29 cellular contexts compared by ENCODE assay signal in genomic region chr21:16768096-16768495, GRCh38.
"Had no signal": no experiment of that assay in that cellular context is flagged by ENCODE, and none has a peak within 500 bp of the region (broad histone marks: within the 10 kb centered on the region; RNA-seq: fewer than 3 reads in every experiment).

No MANE protein-coding gene starts in this region.

- H3K4me1 ChIP-seq: ascending aorta had no signal

- H3K36me3 ChIP-seq: ascending aorta had no signal

- DNase-seq: activated CD4-positive, alpha-beta T cell treated with anti-CD3 and anti-CD28 coated beads, Interleukin-2, amount 10 ng/mL, durations not matched to agents 7 days and 5 days; activated CD4-positive, alpha-beta T cell treated with anti-CD3 and anti-CD28 coated beads, Interleukin-2, amount 50 U/mL, for 48 hours; activated CD8-positive, alpha-beta T cell treated with anti-CD3 and anti-CD28 coated beads, Interleukin-2, amount 10 ng/mL, durations not matched to agents 7 days and 5 days; activated gamma-delta T cell; activated naive CD4-positive, alpha-beta T cell treated with Interleukin-2 at 50 U/mL for 16 hours; activated naive CD8-positive, alpha-beta T cell treated with anti-CD3 and anti-CD28 coated beads, Interleukin-2, amount 10 ng/mL, durations not matched to agents 7 days and 5 days; activated T-cell treated with anti-CD3 and anti-CD28 coated beads, Interleukin-2, amount 50 U/mL, for 24 hours; amygdala; caudate nucleus; cerebellar nuclear complex; KG1; NCI-H1048; NCI-H1105 treated with DMSO at 0.1 percent for 48 hours; NCI-H1436; NCI-H1694; NCI-H1930; NCI-H345; NCI-H524 treated with DMSO at 0.1 percent for 48 hours; NCI-H748 treated with DMSO at 0.1 percent for 48 hours; NK-92 treated with Interleukin-12 subunit alpha and Interleukin-12 subunit beta, amount 100 ng/mL, for 24 hours; PC-9; Right ventricle myocardium superior; SK-N-SH had no signal

- H2AFZ ChIP-seq: PC-9 had no signal

- H3K27me3 ChIP-seq: ascending aorta had no signal

- H3K4me2 ChIP-seq: PC-9, SK-N-SH had no signal

- H3K4me3 Mint-ChIP-seq: activated CD4-positive, alpha-beta T cell treated with anti-CD3 and anti-CD28 coated beads, Interleukin-2, amount 10 ng/mL, durations not matched to agents 7 days and 5 days; activated CD8-positive, alpha-beta T cell treated with anti-CD3 and anti-CD28 coated beads, Interleukin-2, amount 10 ng/mL, durations not matched to agents 7 days and 5 days; activated naive CD4-positive, alpha-beta T cell treated with anti-CD3 and anti-CD28 coated beads, Interleukin-2, amount 50 U/mL, for 24 hours; activated naive CD8-positive, alpha-beta T cell treated with anti-CD3 and anti-CD28 coated beads, Interleukin-2, amount 10 ng/mL, durations not matched to agents 7 days and 5 days; activated T-cell treated with anti-CD3 and anti-CD28 coated beads, Interleukin-2, amount 50 U/mL, for 24 hours; brain; T-helper 1 cell treated with Interleukin-12 subunit alpha and Interleukin-12 subunit beta and Interleukin-4 antibody, amounts not matched to agents 30 μg/mL and 1 μg/mL, for 36 hours; T-helper 2 cell treated with Interferon-gamma antibody and Interleukin-4, amounts not matched to agents 5 μg/mL and 100 μg/mL, for 36 hours had no signal

- H3K27ac Mint-ChIP-seq: activated CD4-positive, alpha-beta T cell treated with anti-CD3 and anti-CD28 coated beads, Interleukin-2, amount 10 ng/mL, durations not matched to agents 7 days and 5 days; activated CD8-positive, alpha-beta T cell treated with anti-CD3 and anti-CD28 coated beads, Interleukin-2, amount 10 ng/mL, durations not matched to agents 7 days and 5 days; activated naive CD4-positive, alpha-beta T cell treated with anti-CD3 and anti-CD28 coated beads, Interleukin-2, amount 50 U/mL, for 24 hours; activated naive CD8-positive, alpha-beta T cell treated with anti-CD3 and anti-CD28 coated beads, Interleukin-2, amount 10 ng/mL, durations not matched to agents 7 days and 5 days; activated T-cell treated with anti-CD3 and anti-CD28 coated beads, Interleukin-2, amount 50 U/mL, for 24 hours; activated T-helper 2 cell treated with anti-CD3 and anti-CD28 coated beads, Interferon-gamma antibody, Interleukin-2, Interleukin-4, amounts not matched to agents 10 μg/mL and 5 μg/mL and 100 μg/mL, durations not matched to agents 14 hours and 24 hours and 36 hours; brain; T-helper 1 cell treated with Interleukin-12 subunit alpha and Interleukin-12 subunit beta and Interleukin-4 antibody, amounts not matched to agents 30 μg/mL and 1 μg/mL, for 36 hours; T-helper 2 cell treated with Interferon-gamma antibody and Interleukin-4, amounts not matched to agents 5 μg/mL and 100 μg/mL, for 36 hours had no signal

- H3K36me3 Mint-ChIP-seq: activated naive CD4-positive, alpha-beta T cell treated with anti-CD3 and anti-CD28 coated beads, Interleukin-2, amount 50 U/mL, for 24 hours; activated naive CD8-positive, alpha-beta T cell treated with anti-CD3 and anti-CD28 coated beads, Interleukin-2, amount 10 ng/mL, durations not matched to agents 7 days and 5 days; brain had no signal

- H3K9me3 ChIP-seq: ascending aorta, SK-N-SH had no signal

- H3K27me3 Mint-ChIP-seq: activated CD4-positive, alpha-beta T cell treated with anti-CD3 and anti-CD28 coated beads, Interleukin-2, amount 10 ng/mL, durations not matched to agents 7 days and 5 days; activated naive CD4-positive, alpha-beta T cell treated with anti-CD3 and anti-CD28 coated beads, Interleukin-2, amount 50 U/mL, for 24 hours; activated naive CD8-positive, alpha-beta T cell treated with anti-CD3 and anti-CD28 coated beads, Interleukin-2, amount 10 ng/mL, durations not matched to agents 7 days and 5 days; activated T-cell treated with anti-CD3 and anti-CD28 coated beads, Interleukin-2, amount 50 U/mL, for 24 hours; brain had no signal

- ATAC-seq: activated CD8-positive, alpha-beta T cell treated with anti-CD3 and anti-CD28 coated beads, Interleukin-2, amount 10 ng/mL, durations not matched to agents 7 days and 5 days had no signal

- H3K4me3 ChIP-seq: ascending aorta, PC-9 had no signal

- H3K9ac ChIP-seq: SK-N-SH had no signal

- H3K27ac ChIP-seq: ascending aorta, PC-9 had no signal

- H3K4me1 Mint-ChIP-seq: activated CD4-positive, alpha-beta T cell treated with anti-CD3 and anti-CD28 coated beads, Interleukin-2, amount 10 ng/mL, durations not matched to agents 7 days and 5 days; activated naive CD4-positive, alpha-beta T cell treated with anti-CD3 and anti-CD28 coated beads, Interleukin-2, amount 50 U/mL, for 24 hours; activated naive CD8-positive, alpha-beta T cell treated with anti-CD3 and anti-CD28 coated beads, Interleukin-2, amount 10 ng/mL, durations not matched to agents 7 days and 5 days had no signal
